In the genomic region with DNA sequence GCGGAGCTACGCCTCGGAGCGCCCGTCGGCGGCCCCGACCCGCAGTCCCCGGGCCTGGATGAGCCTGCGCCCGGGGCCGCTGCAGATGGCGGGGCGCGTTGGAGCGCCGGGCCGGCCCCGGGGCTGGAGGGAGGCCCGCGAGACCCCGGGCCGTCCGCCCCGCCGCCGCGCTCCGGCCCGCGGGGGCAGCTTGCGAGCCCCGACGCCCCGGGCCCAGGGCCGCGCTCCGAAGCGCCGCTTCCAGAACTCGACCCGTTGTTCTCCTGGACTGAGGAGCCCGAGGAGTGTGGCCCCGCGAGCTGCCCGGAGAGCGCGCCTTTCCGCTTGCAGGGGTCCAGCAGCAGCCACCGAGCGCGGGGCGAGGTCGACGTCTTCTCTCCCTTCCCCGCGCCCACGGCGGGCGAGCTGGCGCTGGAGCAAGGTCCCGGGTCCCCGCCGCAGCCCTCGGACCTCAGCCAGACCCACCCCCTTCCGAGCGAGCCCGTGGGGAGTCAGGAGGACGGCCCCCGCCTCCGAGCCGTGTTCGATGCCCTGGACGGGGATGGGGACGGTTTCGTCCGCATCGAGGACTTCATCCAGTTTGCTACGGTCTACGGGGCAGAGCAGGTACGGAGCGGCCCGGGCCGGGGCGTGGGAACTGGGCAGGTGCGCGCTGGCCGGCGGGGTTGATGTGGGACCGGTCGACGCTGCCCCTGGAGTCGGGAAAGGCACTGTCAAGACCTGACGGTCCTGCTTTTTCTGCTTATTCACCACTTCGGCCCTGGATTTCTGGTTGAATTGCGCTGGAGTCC, we compare ENCODE assay signal across 6 cellular contexts. TPM values are rescaled to one million over a fixed set of nuclear protein-coding genes. Genes with fewer than 3 reads are reported as not detected.
DNase-seq lines count a peak whose midpoint lies in the region; ATAC-seq and TF ChIP-seq lines count a peak whose summit lies in the region.

No MANE protein-coding gene starts in this region.

- H3K27me3 ChIP-seq in BLaER1 (peaks cover 20% of the 10 kb centered on the region), brain microvascular endothelial cell (replicated peaks) (no peaks in the 10 kb centered on the region)

- peak overlapping the region; percentile 90 for H3K27ac ChIP-seq in BLaER1
- H3K27ac ChIP-seq in brain microvascular endothelial cell: no peak overlapping the region

- peaks cover 6% of the 10 kb centered on the region for H3K36me3 Mint-ChIP-seq in neural crest cell (ENCODE audit: low read depth)

- no peaks in the 10 kb centered on the region for H3K9me3 Mint-ChIP-seq in neural crest cell

- peak overlapping the region; percentile 99 for H3K4me2 ChIP-seq in BLaER1

- ATAC-seq in HG02885 (IDR thresholded peaks at IDR 0.05; ENCODE audit: poor library complexity, unreplicated experiment): peak; percentile 23

- no peaks in the 10 kb centered on the region for H3K9me3 ChIP-seq in BLaER1

- H3K9ac ChIP-seq in BLaER1: peak overlapping the region; percentile 94

- in situ Hi-C loops in brain microvascular endothelial cell (cut with HindIII; ENCODE audit: low pct_ligation_motif_present, low sequenced_read_pairs): no loop called here

- H3K36me3 ChIP-seq in BLaER1: peaks cover 28% of the 10 kb centered on the region
- no peaks in the 10 kb centered on the region for H3K36me3 ChIP-seq in brain microvascular endothelial cell (replicated peaks)

- H3K4me1 Mint-ChIP-seq in neural crest cell: peaks cover 50% of the 10 kb centered on the region

- DNase-seq in brain microvascular endothelial cell (no peak), neural crest cell (ENCODE audit: low read depth, low spot score) (no peak), Kasumi-1 (lab: John Stamatoyannopoulos, UW) (no peak), islet precursor cell (no peak)

- H3K4me3 Mint-ChIP-seq in neural crest cell: peak overlapping the region; percentile 98

- peaks cover 17% of the 10 kb centered on the region for H3K27me3 Mint-ChIP-seq in neural crest cell (ENCODE audit: low read depth)

- peaks cover 56% of the 10 kb centered on the region for H3K4me1 ChIP-seq in BLaER1

- H3K4me3 ChIP-seq in BLaER1 (peak overlapping the region; percentile 99), brain microvascular endothelial cell (ENCODE audit: low read depth, low read length) (peak overlapping the region; percentile 65)

- H3K27ac Mint-ChIP-seq in neural crest cell (ENCODE audit: unreplicated experiment): no peak overlapping the region

- no peak for TF ChIP-seq CTCF in brain microvascular endothelial cell (IDR thresholded peaks at IDR 0.05; ENCODE audit: low read depth, low read length, missing control alignments)
- no peak for TF ChIP-seq CTCF in neural crest cell (conservative IDR thresholded peaks at IDR 0.05)

- H4K20me1 ChIP-seq in BLaER1: peaks cover 56% of the 10 kb centered on the region

RNA-seq across cellular contexts. Expression of a gene that starts 0.9 kb away (rescaled TPM):
- total RNA-seq in neural crest cell: 70.5 and 72.2 TPM in 2 replicates

RNA-seq across cellular contexts. Expression of a gene that starts 24.6 kb away (rescaled TPM):
- total RNA-seq in neural crest cell: 22.4 and 25.7 TPM in 2 replicates

RNA-seq across cellular contexts. Expression of a gene that starts 29.3 kb away (rescaled TPM):
- 233 and 254 TPM in 2 replicates for total RNA-seq in neural crest cell

RNA-seq across cellular contexts. Expression of a gene that starts 44.5 kb away (rescaled TPM):
- 56.4 and 62.0 TPM in 2 replicates for total RNA-seq in neural crest cell

RNA-seq across cellular contexts. Expression of a gene that starts 56.0 kb away (rescaled TPM):
- 80.4 and 84.6 TPM in 2 replicates for total RNA-seq in neural crest cell
